ENCODE assay signal across 1 cellular context in the genomic region with DNA sequence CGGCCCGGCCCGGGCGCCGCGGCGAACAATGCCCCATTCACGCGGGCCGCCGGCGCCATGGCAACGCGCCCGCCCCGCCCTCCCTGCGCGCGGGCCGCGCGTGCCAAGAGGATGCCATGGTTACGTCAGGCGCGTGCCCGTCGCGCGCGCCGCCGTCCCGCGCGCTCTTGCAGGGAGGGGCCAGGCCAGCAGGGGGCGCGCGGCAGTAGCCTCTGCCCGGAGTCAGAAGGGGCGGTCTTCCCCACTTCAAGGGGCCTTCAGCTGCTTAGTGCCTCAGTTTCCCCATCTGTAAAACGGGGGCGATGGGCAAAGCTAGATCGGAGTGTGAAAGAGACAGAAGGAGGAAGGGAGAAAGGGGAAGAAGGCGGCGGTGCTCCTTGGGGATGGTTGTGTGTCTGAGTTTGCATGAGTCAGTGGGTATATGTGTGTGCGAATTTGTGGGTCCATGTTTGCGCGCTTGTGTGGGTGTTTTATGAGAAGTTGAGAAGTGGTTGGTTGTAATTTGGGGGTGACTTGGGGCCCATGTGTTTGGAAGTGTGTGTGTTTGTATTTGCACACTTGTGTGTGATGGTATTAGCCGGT.
TF ChIP-seq lines count a peak whose summit lies in the region.

No MANE protein-coding gene starts in this region.

TF ChIP-seq in K562, 482 proteins besides CTCF, POLR2A, EP300 and RAD21 (continued from another document and continues in another):
- TF ChIP-seq CBFA2T2 (conservative IDR thresholded peaks at IDR 0.05) (no peak), EP400 (IDR thresholded peaks at IDR 0.05) (peak; percentile 33; the same call in 1 of the 2 replicates), PHF21A (IDR thresholded peaks at IDR 0.05; ENCODE audit: borderline replicate concordance, low read depth) (no peak; the same call in 1 of the 2 replicates), ZFX (CRISPR knock-in tag; IDR thresholded peaks at IDR 0.05) (no peak), ZNF311 (CRISPR knock-in tag; IDR thresholded peaks at IDR 0.05) (0 out of 2 replicates have a peak, but pooled peaks have one; percentile 17), U2AF2 (optimal IDR thresholded peaks at IDR 0.05; ENCODE audit: low read depth, low read length) (no peak), MTA1 (IDR thresholded peaks at IDR 0.05; ENCODE audit: borderline replicate concordance) (0 out of 2 replicates have a peak, but pooled peaks have one; percentile 45), ZKSCAN8 (CRISPR knock-in tag; IDR thresholded peaks at IDR 0.05) (0 out of 2 replicates have a peak, but pooled peaks have one; percentile 50), NEUROD1 (IDR thresholded peaks at IDR 0.05; ENCODE audit: borderline replicate concordance, low read depth, low read length, partially characterized antibody) (no peak), STAG1 (CRISPR knock-in tag; IDR thresholded peaks at IDR 0.05; ENCODE audit: borderline replicate concordance) (peak; percentile 10; the same call in 1 of the 2 replicates), ZNF644 (tag; IDR thresholded peaks at IDR 0.05; ENCODE audit: low read depth) (peak; percentile 87), ZNF224 (CRISPR knock-in tag; IDR thresholded peaks at IDR 0.05) (no peak), MTA2 (IDR thresholded peaks at IDR 0.05; ENCODE audit: low read depth) (peak; percentile 33; the same call in 1 of the 2 replicates), RBFOX2 (IDR thresholded peaks at IDR 0.05; ENCODE audit: low read depth, low read length) (peak; percentile 55; the same call in 1 of the 2 replicates), GABPB1 (CRISPR knock-in tag; IDR thresholded peaks at IDR 0.05) (0 out of 2 replicates have a peak, but pooled peaks have one; percentile 29), OTX1 (CRISPR knock-in tag; IDR thresholded peaks at IDR 0.05) (no peak), GATAD2A (IDR thresholded peaks at IDR 0.05) (peak; percentile 95)
- TF ChIP-seq, protein P1, sequence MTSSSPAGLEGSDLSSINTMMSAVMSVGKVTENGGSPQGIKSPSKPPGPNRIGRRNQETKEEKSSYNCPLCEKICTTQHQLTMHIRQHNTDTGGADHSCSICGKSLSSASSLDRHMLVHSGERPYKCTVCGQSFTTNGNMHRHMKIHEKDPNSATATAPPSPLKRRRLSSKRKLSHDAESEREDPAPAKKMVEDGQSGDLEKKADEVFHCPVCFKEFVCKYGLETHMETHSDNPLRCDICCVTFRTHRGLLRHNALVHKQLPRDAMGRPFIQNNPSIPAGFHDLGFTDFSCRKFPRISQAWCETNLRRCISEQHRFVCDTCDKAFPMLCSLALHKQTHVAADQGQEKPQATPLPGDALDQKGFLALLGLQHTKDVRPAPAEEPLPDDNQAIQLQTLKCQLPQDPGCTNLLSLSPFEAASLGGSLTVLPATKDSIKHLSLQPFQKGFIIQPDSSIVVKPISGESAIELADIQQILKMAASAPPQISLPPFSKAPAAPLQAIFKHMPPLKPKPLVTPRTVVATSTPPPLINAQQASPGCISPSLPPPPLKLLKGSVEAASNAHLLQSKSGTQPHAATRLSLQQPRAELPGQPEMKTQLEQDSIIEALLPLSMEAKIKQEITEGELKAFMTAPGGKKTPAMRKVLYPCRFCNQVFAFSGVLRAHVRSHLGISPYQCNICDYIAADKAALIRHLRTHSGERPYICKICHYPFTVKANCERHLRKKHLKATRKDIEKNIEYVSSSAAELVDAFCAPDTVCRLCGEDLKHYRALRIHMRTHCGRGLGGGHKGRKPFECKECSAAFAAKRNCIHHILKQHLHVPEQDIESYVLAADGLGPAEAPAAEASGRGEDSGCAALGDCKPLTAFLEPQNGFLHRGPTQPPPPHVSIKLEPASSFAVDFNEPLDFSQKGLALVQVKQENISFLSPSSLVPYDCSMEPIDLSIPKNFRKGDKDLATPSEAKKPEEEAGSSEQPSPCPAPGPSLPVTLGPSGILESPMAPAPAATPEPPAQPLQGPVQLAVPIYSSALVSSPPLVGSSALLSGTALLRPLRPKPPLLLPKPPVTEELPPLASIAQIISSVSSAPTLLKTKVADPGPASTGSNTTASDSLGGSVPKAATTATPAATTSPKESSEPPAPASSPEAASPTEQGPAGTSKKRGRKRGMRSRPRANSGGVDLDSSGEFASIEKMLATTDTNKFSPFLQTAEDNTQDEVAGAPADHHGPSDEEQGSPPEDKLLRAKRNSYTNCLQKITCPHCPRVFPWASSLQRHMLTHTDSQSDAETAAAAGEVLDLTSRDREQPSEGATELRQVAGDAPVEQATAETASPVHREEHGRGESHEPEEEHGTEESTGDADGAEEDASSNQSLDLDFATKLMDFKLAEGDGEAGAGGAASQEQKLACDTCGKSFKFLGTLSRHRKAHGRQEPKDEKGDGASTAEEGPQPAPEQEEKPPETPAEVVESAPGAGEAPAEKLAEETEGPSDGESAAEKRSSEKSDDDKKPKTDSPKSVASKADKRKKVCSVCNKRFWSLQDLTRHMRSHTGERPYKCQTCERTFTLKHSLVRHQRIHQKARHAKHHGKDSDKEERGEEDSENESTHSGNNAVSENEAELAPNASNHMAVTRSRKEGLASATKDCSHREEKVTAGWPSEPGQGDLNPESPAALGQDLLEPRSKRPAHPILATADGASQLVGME (CRISPR knock-in tag; IDR thresholded peaks at IDR 0.05), result peak; percentile 39; the same call in 1 of the 2 replicates
- TF ChIP-seq, protein P2, sequence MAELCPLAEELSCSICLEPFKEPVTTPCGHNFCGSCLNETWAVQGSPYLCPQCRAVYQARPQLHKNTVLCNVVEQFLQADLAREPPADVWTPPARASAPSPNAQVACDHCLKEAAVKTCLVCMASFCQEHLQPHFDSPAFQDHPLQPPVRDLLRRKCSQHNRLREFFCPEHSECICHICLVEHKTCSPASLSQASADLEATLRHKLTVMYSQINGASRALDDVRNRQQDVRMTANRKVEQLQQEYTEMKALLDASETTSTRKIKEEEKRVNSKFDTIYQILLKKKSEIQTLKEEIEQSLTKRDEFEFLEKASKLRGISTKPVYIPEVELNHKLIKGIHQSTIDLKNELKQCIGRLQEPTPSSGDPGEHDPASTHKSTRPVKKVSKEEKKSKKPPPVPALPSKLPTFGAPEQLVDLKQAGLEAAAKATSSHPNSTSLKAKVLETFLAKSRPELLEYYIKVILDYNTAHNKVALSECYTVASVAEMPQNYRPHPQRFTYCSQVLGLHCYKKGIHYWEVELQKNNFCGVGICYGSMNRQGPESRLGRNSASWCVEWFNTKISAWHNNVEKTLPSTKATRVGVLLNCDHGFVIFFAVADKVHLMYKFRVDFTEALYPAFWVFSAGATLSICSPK (IDR thresholded peaks at IDR 0.05; ENCODE audit: borderline replicate concordance), result no peak
- TF ChIP-seq, protein P3, sequence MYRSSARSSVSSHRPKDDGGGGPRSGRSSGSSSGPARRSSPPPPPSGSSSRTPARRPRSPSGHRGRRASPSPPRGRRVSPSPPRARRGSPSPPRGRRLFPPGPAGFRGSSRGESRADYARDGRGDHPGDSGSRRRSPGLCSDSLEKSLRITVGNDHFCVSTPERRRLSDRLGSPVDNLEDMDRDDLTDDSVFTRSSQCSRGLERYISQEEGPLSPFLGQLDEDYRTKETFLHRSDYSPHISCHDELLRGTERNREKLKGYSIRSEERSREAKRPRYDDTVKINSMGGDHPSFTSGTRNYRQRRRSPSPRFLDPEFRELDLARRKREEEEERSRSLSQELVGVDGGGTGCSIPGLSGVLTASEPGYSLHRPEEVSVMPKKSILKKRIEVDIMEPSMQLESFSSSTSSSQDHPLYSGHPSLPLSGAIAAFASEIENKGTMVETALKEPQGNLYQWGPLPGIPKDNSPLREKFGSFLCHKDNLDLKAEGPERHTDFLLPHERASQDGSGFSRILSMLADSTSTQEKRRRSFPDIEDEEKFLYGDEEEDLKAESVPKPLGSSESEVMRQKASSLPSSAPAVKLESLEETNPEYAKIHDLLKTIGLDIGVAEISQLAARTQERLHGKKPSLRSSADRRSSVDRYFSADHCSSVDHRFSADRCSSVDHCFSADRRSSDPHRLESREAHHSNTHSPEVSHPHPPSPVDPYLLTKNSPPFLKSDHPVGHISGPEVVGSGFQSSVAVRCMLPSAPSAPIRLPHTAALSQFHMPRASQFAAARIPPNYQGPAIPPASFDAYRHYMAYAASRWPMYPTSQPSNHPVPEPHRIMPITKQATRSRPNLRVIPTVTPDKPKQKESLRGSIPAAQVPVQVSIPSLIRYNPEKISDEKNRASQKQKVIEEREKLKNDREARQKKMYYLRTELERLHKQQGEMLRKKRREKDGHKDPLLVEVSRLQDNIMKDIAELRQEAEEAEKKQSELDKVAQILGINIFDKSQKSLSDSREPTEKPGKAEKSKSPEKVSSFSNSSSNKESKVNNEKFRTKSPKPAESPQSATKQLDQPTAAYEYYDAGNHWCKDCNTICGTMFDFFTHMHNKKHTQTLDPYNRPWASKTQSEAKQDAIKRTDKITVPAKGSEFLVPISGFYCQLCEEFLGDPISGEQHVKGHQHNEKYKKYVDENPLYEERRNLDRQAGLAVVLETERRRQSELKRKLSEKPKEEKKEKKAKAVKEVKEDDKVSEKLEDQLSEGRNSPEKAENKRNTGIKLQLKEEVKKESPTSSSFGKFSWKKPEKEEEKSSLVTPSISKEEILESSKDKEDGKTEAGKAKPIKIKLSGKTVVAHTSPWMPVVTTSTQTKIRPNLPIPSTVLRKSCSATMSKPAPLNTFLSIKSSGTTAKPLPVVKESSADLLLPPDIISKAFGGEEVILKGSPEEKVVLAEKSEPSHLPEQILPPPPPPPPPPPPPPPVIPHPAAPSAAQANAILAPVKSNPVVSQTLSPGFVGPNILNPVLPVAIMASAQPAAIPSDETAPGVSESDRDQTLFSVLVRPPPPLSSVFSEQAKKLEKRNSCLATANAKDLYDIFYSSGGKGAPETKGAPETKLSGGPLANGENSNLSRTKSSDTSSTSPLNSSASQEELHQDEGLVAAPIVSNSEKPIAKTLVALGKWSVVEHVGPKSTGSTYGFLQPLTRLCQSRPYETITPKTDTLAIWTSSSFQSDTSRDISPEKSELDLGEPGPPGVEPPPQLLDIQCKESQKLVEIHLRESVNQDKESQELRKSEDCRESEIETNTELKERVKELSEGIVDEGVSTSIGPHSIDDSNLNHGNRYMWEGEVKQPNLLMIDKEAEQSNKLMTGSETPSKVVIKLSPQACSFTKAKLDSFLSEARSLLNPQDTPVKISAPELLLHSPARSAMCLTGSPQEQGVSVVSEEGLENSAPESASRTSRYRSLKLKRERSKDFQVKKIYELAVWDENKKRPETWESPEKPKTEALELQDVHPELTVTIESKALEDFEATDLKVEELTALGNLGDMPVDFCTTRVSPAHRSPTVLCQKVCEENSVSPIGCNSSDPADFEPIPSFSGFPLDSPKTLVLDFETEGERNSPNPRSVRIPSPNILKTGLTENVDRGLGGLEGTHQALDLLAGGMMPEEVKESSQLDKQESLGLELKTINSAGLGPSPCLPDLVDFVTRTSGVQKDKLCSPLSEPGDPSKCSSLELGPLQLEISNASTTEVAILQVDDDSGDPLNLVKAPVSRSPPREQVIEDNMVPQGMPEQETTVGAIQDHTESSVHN (IDR thresholded peaks at IDR 0.05; ENCODE audit: borderline replicate concordance in 1 of 2, low read depth in 1 of 2), result peak in 1 of 2 experiments; percentile 37; a peak in 1 of 4 replicates
- TF ChIP-seq, protein P4, sequence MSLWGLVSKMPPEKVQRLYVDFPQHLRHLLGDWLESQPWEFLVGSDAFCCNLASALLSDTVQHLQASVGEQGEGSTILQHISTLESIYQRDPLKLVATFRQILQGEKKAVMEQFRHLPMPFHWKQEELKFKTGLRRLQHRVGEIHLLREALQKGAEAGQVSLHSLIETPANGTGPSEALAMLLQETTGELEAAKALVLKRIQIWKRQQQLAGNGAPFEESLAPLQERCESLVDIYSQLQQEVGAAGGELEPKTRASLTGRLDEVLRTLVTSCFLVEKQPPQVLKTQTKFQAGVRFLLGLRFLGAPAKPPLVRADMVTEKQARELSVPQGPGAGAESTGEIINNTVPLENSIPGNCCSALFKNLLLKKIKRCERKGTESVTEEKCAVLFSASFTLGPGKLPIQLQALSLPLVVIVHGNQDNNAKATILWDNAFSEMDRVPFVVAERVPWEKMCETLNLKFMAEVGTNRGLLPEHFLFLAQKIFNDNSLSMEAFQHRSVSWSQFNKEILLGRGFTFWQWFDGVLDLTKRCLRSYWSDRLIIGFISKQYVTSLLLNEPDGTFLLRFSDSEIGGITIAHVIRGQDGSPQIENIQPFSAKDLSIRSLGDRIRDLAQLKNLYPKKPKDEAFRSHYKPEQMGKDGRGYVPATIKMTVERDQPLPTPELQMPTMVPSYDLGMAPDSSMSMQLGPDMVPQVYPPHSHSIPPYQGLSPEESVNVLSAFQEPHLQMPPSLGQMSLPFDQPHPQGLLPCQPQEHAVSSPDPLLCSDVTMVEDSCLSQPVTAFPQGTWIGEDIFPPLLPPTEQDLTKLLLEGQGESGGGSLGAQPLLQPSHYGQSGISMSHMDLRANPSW (CRISPR knock-in tag; IDR thresholded peaks at IDR 0.05), result no peak
- TF ChIP-seq, protein P5, sequence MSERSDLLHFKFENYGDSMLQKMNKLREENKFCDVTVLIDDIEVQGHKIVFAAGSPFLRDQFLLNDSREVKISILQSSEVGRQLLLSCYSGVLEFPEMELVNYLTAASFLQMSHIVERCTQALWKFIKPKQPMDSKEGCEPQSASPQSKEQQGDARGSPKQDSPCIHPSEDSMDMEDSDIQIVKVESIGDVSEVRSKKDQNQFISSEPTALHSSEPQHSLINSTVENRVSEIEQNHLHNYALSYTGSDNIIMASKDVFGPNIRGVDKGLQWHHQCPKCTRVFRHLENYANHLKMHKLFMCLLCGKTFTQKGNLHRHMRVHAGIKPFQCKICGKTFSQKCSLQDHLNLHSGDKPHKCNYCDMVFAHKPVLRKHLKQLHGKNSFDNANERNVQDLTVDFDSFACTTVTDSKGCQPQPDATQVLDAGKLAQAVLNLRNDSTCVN (CRISPR knock-in tag; IDR thresholded peaks at IDR 0.05), result 0 out of 2 replicates have a peak, but pooled peaks have one; percentile 3
- TF ChIP-seq, protein P6, sequence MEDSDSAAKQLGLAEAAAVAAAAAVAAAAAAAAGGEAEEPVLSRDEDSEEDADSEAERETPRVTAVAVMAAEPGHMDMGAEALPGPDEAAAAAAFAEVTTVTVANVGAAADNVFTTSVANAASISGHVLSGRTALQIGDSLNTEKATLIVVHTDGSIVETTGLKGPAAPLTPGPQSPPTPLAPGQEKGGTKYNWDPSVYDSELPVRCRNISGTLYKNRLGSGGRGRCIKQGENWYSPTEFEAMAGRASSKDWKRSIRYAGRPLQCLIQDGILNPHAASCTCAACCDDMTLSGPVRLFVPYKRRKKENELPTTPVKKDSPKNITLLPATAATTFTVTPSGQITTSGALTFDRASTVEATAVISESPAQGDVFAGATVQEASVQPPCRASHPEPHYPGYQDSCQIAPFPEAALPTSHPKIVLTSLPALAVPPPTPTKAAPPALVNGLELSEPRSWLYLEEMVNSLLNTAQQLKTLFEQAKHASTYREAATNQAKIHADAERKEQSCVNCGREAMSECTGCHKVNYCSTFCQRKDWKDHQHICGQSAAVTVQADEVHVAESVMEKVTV (CRISPR knock-in tag; IDR thresholded peaks at IDR 0.05), result peak; percentile 63
- TF ChIP-seq, protein P7, sequence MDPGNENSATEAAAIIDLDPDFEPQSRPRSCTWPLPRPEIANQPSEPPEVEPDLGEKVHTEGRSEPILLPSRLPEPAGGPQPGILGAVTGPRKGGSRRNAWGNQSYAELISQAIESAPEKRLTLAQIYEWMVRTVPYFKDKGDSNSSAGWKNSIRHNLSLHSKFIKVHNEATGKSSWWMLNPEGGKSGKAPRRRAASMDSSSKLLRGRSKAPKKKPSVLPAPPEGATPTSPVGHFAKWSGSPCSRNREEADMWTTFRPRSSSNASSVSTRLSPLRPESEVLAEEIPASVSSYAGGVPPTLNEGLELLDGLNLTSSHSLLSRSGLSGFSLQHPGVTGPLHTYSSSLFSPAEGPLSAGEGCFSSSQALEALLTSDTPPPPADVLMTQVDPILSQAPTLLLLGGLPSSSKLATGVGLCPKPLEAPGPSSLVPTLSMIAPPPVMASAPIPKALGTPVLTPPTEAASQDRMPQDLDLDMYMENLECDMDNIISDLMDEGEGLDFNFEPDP (CRISPR knock-in tag; IDR thresholded peaks at IDR 0.05), result no peak
